In the genomic region with DNA sequence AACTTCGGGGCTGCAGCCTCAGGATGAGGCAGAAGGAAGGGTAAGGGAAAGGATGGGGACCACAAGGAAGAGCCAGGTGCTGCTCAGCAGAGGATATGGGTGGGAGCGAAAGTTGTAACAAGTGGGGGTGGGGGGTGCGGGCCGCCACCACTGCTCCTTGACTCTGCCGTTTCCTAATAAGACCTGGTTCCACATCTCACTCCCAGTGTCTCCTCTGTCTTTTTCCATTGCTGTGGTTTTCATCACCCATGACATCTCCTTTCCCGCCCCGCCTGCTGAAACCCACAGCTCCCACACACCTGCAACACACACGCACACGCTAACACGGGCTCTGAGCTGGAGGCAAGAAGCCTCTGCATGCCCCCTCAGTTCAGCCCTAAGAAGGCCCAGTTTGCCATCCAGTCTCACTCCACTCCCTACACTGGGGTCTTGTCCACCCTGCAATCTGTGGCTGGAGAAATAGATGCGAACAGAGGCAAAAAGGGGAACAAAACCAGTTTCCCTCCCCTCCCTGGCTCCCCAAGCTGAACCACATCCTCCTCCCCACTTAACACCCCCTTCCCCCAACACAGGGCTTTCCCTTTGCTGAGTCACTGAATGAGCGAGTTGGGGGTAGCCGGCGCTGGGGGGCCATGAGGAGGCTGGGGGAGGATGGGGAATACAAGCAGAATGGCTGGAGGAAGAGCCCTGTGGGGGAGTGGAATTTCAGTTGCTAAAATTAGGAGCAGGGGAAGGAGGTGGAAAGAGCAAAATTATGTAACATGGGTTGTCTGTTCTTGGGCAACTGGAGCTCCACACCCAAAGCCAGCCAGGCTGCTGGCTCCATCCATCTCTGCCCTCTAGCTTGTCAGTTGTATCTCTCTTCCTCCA, we compare ENCODE assay signal across 1 cellular context.
A peak's percentile ranks its signal among the peaks of the same experiment; 100 is the strongest.
TF ChIP-seq lines count a peak whose summit lies in the region.

No MANE protein-coding gene starts in this region.

TF ChIP-seq in K562, 482 proteins besides CTCF, POLR2A, EP300 and RAD21 (continued from another document and continues in another):
- TF ChIP-seq FOXJ3 (CRISPR knock-in tag; IDR thresholded peaks at IDR 0.05) (no peak), PCBP1 (IDR thresholded peaks at IDR 0.05; ENCODE audit: low read depth, low read length, poor library complexity, severe bottlenecking) (no peak), NBN (IDR thresholded peaks at IDR 0.05; ENCODE audit: low read depth) (peak; percentile 36; the same call in 1 of the 2 replicates), ATF7 (IDR thresholded peaks at IDR 0.05) (peak; percentile 43; the same call in 1 of the 2 replicates), TEAD4 (IDR thresholded peaks at IDR 0.05; ENCODE audit: low read length) (peak; percentile 29; the same call in 1 of the 2 replicates), TEAD4 (CRISPR knock-in tag; IDR thresholded peaks at IDR 0.05; ENCODE audit: borderline replicate concordance) (no peak), PRMT5 (CRISPR knock-in tag; IDR thresholded peaks at IDR 0.05) (no peak), TBL1XR1 (IDR thresholded peaks at IDR 0.05; ENCODE audit: low read length in 2 of 2) (peak in 1 of 2 experiments; percentile 52; a peak in 1 of 4 replicates), ZBTB7A (IDR thresholded peaks at IDR 0.05; ENCODE audit: borderline replicate concordance, control insufficient read depth, low read depth, low read length) (peak; percentile 72; the same call in 1 of the 2 replicates), C11orf30 (IDR thresholded peaks at IDR 0.05; ENCODE audit: low read depth) (peak; percentile 82), NCOA4 (IDR thresholded peaks at IDR 0.05; ENCODE audit: partially characterized antibody) (no peak), ZNF408 (CRISPR knock-in tag; IDR thresholded peaks at IDR 0.05; ENCODE audit: low read depth) (no peak), RNF2 (IDR thresholded peaks at IDR 0.05) (peak; percentile 94; the same call in 1 of the 2 replicates), ZNF232 (CRISPR knock-in tag; IDR thresholded peaks at IDR 0.05) (no peak), NCOA1 (IDR thresholded peaks at IDR 0.05; ENCODE audit: low read depth) (peak; percentile 24; the same call in 1 of the 2 replicates), JUNB (CRISPR knock-in tag; conservative IDR thresholded peaks at IDR 0.05) (no peak), SMARCB1 (IDR thresholded peaks at IDR 0.05; ENCODE audit: insufficient read length, low read depth) (no peak), HLTF (IDR thresholded peaks at IDR 0.05) (no peak), RCOR1 (IDR thresholded peaks at IDR 0.05; ENCODE audit: borderline replicate concordance in 1 of 2, low read depth in 2 of 2, low read length in 2 of 2) (peak in 1 of 2 experiments; percentile 39; a peak in 2 of 4 replicates), ZBED1 (IDR thresholded peaks at IDR 0.05) (no peak), ZSCAN32 (CRISPR knock-in tag; IDR thresholded peaks at IDR 0.05) (no peak), RBBP5 (IDR thresholded peaks at IDR 0.05; ENCODE audit: borderline replicate concordance, insufficient read depth, low read length, poor library complexity, severe bottlenecking) (no peak), EGR1 (conservative IDR thresholded peaks at IDR 0.05) (peak; percentile 37; the same call in 1 of the 2 replicates), CEBPG (CRISPR knock-in tag; IDR thresholded peaks at IDR 0.05) (peak; percentile 92), CEBPG (tag; conservative IDR thresholded peaks at IDR 0.05 in 1 of 2, IDR thresholded peaks at IDR 0.05 in 1 of 2) (peak; percentile 52 to 94), RB1 (IDR thresholded peaks at IDR 0.05; ENCODE audit: low read depth) (no peak), CBFA2T2 (conservative IDR thresholded peaks at IDR 0.05) (no peak), ZNF584 (CRISPR knock-in tag; IDR thresholded peaks at IDR 0.05; ENCODE audit: low read depth) (peak; percentile 93), ZNF431 (CRISPR knock-in tag; IDR thresholded peaks at IDR 0.05) (no peak), TAL1 (IDR thresholded peaks at IDR 0.05) (no peak), ZBTB8A (IDR thresholded peaks at IDR 0.05; ENCODE audit: partially characterized antibody) (no peak), FOXA1 (IDR thresholded peaks at IDR 0.05; ENCODE audit: borderline replicate concordance) (no peak), RBM17 (IDR thresholded peaks at IDR 0.05; ENCODE audit: borderline replicate concordance, low read depth, low read length) (no peak), MEF2D (tag; conservative IDR thresholded peaks at IDR 0.05; ENCODE audit: low read depth) (peak; percentile 96), ZNF175 (CRISPR knock-in tag; IDR thresholded peaks at IDR 0.05; ENCODE audit: low read depth) (peak; percentile 66), GABPB1 (CRISPR knock-in tag; IDR thresholded peaks at IDR 0.05) (peak; percentile 70), ARNT (IDR thresholded peaks at IDR 0.05) (no peak), EWSR1 (IDR thresholded peaks at IDR 0.05; ENCODE audit: borderline replicate concordance, low read depth, partially characterized antibody) (no peak), GATAD2A (IDR thresholded peaks at IDR 0.05) (no peak), SNIP1 (IDR thresholded peaks at IDR 0.05; ENCODE audit: low read depth) (no peak), SP2 (IDR thresholded peaks at IDR 0.05; ENCODE audit: extremely low read depth, low read depth, low read length, poor library complexity, severe bottlenecking) (no peak), ZNF134 (CRISPR knock-in tag; conservative IDR thresholded peaks at IDR 0.05) (no peak)
- TF ChIP-seq, protein P1, sequence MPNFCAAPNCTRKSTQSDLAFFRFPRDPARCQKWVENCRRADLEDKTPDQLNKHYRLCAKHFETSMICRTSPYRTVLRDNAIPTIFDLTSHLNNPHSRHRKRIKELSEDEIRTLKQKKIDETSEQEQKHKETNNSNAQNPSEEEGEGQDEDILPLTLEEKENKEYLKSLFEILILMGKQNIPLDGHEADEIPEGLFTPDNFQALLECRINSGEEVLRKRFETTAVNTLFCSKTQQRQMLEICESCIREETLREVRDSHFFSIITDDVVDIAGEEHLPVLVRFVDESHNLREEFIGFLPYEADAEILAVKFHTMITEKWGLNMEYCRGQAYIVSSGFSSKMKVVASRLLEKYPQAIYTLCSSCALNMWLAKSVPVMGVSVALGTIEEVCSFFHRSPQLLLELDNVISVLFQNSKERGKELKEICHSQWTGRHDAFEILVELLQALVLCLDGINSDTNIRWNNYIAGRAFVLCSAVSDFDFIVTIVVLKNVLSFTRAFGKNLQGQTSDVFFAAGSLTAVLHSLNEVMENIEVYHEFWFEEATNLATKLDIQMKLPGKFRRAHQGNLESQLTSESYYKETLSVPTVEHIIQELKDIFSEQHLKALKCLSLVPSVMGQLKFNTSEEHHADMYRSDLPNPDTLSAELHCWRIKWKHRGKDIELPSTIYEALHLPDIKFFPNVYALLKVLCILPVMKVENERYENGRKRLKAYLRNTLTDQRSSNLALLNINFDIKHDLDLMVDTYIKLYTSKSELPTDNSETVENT (CRISPR knock-in tag; IDR thresholded peaks at IDR 0.05): no peak
- TF ChIP-seq, protein P2, sequence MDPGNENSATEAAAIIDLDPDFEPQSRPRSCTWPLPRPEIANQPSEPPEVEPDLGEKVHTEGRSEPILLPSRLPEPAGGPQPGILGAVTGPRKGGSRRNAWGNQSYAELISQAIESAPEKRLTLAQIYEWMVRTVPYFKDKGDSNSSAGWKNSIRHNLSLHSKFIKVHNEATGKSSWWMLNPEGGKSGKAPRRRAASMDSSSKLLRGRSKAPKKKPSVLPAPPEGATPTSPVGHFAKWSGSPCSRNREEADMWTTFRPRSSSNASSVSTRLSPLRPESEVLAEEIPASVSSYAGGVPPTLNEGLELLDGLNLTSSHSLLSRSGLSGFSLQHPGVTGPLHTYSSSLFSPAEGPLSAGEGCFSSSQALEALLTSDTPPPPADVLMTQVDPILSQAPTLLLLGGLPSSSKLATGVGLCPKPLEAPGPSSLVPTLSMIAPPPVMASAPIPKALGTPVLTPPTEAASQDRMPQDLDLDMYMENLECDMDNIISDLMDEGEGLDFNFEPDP (CRISPR knock-in tag; IDR thresholded peaks at IDR 0.05): no peak
- TF ChIP-seq, protein P3, sequence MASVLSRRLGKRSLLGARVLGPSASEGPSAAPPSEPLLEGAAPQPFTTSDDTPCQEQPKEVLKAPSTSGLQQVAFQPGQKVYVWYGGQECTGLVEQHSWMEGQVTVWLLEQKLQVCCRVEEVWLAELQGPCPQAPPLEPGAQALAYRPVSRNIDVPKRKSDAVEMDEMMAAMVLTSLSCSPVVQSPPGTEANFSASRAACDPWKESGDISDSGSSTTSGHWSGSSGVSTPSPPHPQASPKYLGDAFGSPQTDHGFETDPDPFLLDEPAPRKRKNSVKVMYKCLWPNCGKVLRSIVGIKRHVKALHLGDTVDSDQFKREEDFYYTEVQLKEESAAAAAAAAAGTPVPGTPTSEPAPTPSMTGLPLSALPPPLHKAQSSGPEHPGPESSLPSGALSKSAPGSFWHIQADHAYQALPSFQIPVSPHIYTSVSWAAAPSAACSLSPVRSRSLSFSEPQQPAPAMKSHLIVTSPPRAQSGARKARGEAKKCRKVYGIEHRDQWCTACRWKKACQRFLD (CRISPR knock-in tag; IDR thresholded peaks at IDR 0.05): peak; percentile 46; the same call in 1 of the 2 replicates
- TF ChIP-seq, protein P4, sequence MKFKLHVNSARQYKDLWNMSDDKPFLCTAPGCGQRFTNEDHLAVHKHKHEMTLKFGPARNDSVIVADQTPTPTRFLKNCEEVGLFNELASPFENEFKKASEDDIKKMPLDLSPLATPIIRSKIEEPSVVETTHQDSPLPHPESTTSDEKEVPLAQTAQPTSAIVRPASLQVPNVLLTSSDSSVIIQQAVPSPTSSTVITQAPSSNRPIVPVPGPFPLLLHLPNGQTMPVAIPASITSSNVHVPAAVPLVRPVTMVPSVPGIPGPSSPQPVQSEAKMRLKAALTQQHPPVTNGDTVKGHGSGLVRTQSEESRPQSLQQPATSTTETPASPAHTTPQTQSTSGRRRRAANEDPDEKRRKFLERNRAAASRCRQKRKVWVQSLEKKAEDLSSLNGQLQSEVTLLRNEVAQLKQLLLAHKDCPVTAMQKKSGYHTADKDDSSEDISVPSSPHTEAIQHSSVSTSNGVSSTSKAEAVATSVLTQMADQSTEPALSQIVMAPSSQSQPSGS (CRISPR knock-in tag; IDR thresholded peaks at IDR 0.05): no peak
- TF ChIP-seq, protein P5, sequence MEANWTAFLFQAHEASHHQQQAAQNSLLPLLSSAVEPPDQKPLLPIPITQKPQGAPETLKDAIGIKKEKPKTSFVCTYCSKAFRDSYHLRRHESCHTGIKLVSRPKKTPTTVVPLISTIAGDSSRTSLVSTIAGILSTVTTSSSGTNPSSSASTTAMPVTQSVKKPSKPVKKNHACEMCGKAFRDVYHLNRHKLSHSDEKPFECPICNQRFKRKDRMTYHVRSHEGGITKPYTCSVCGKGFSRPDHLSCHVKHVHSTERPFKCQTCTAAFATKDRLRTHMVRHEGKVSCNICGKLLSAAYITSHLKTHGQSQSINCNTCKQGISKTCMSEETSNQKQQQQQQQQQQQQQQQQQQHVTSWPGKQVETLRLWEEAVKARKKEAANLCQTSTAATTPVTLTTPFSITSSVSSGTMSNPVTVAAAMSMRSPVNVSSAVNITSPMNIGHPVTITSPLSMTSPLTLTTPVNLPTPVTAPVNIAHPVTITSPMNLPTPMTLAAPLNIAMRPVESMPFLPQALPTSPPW (CRISPR knock-in tag; IDR thresholded peaks at IDR 0.05): peak; percentile 93
- TF ChIP-seq, protein P6, sequence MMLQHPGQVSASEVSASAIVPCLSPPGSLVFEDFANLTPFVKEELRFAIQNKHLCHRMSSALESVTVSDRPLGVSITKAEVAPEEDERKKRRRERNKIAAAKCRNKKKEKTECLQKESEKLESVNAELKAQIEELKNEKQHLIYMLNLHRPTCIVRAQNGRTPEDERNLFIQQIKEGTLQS (IDR thresholded peaks at IDR 0.05): peak; percentile 65; the same call in 1 of the 2 replicates
- TF ChIP-seq, protein P6 (CRISPR knock-in tag; conservative IDR thresholded peaks at IDR 0.05): no peak
- TF ChIP-seq, protein P7, sequence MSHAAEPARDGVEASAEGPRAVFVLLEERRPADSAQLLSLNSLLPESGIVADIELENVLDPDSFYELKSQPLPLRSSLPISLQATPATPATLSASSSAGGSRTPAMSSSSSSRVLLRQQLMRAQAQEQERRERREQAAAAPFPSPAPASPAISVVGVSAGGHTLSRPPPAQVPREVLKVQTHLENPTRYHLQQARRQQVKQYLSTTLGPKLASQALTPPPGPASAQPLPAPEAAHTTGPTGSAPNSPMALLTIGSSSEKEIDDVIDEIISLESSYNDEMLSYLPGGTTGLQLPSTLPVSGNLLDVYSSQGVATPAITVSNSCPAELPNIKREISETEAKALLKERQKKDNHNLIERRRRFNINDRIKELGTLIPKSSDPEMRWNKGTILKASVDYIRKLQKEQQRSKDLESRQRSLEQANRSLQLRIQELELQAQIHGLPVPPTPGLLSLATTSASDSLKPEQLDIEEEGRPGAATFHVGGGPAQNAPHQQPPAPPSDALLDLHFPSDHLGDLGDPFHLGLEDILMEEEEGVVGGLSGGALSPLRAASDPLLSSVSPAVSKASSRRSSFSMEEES (CRISPR knock-in tag; IDR thresholded peaks at IDR 0.05): no peak
- TF ChIP-seq, protein P8, sequence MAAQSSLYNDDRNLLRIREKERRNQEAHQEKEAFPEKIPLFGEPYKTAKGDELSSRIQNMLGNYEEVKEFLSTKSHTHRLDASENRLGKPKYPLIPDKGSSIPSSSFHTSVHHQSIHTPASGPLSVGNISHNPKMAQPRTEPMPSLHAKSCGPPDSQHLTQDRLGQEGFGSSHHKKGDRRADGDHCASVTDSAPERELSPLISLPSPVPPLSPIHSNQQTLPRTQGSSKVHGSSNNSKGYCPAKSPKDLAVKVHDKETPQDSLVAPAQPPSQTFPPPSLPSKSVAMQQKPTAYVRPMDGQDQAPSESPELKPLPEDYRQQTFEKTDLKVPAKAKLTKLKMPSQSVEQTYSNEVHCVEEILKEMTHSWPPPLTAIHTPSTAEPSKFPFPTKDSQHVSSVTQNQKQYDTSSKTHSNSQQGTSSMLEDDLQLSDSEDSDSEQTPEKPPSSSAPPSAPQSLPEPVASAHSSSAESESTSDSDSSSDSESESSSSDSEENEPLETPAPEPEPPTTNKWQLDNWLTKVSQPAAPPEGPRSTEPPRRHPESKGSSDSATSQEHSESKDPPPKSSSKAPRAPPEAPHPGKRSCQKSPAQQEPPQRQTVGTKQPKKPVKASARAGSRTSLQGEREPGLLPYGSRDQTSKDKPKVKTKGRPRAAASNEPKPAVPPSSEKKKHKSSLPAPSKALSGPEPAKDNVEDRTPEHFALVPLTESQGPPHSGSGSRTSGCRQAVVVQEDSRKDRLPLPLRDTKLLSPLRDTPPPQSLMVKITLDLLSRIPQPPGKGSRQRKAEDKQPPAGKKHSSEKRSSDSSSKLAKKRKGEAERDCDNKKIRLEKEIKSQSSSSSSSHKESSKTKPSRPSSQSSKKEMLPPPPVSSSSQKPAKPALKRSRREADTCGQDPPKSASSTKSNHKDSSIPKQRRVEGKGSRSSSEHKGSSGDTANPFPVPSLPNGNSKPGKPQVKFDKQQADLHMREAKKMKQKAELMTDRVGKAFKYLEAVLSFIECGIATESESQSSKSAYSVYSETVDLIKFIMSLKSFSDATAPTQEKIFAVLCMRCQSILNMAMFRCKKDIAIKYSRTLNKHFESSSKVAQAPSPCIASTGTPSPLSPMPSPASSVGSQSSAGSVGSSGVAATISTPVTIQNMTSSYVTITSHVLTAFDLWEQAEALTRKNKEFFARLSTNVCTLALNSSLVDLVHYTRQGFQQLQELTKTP (IDR thresholded peaks at IDR 0.05; ENCODE audit: low read depth in 1 of 2, partially characterized antibody in 2 of 2): peak in 1 of 2 experiments; percentile 38
